Comparison of ENCODE assay signal across 1 cellular context in genomic region chr6:42787018-42787611, GRCh38.
A peak's percentile ranks its signal among the peaks of the same experiment; 100 is the strongest.
TF ChIP-seq lines count a peak whose summit lies in the region.

No MANE protein-coding gene starts in this region.

TF ChIP-seq in HepG2, 621 proteins besides CTCF, POLR2A, EP300 and RAD21:
- TF ChIP-seq SSRP1 (CRISPR knock-in tag; IDR thresholded peaks at IDR 0.05) (0 out of 2 replicates have a peak, but pooled peaks have one; percentile 5), ZC3H13 (CRISPR knock-in tag; IDR thresholded peaks at IDR 0.05) (no peak), CC2D1A (CRISPR knock-in tag; IDR thresholded peaks at IDR 0.05) (0 out of 2 replicates have a peak, but pooled peaks have one; percentile 22), ZFAT (CRISPR knock-in tag; conservative IDR thresholded peaks at IDR 0.05) (no peak), HHEX (CRISPR knock-in tag; IDR thresholded peaks at IDR 0.05) (no peak), SP140L (CRISPR knock-in tag; IDR thresholded peaks at IDR 0.05; ENCODE audit: borderline replicate concordance) (no peak), REPIN1 (CRISPR knock-in tag; IDR thresholded peaks at IDR 0.05; ENCODE audit: borderline replicate concordance, low read depth) (no peak), POLR2G (IDR thresholded peaks at IDR 0.05; ENCODE audit: low read depth, low read length) (peak; percentile 57; the same call in 1 of the 2 replicates), POLR2AphosphoS5 (IDR thresholded peaks at IDR 0.05; ENCODE audit: low read depth, low read length) (peak; percentile 6; the same call in 1 of the 2 replicates), HDAC6 (IDR thresholded peaks at IDR 0.05; ENCODE audit: low read depth, low read length) (no peak), RBM22 (optimal IDR thresholded peaks at IDR 0.05; ENCODE audit: low read length) (peak; percentile 92)
